In the genomic region with DNA sequence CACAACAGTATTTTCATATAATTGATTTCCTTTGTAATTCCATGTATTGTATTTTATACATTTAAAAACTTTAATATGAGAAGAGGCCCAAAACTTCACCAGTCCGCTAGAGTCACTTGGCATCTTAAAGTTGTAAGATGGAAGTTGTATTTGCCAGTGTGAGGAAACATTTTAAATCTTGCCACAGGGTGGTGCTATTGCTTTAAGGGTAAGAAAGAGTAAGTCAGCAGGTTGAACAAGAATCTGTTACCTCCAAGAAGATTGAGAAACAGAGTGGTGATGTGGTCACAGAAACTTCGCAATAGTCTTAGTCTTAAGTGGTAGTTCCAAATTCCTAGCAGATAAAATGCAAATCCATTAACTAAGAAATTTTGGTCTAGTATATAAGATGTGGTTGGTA, we compare ENCODE assay signal across 8 cellular contexts. TPM values are rescaled to one million over a fixed set of nuclear protein-coding genes. Genes with fewer than 3 reads are reported as not detected.
DNase-seq lines count a peak whose midpoint lies in the region; ATAC-seq and TF ChIP-seq lines count a peak whose summit lies in the region.

No MANE protein-coding gene starts in this region.

- TF ChIP-seq EP300 in tibial nerve (IDR thresholded peaks at IDR 0.05) = no peak

- ATAC-seq in GM21390 (IDR thresholded peaks at IDR 0.05; ENCODE audit: unreplicated experiment) (peak; percentile 53), RWPE2 (ENCODE audit: low read depth) (peak; percentile 79), lower lobe of right lung (peak; percentile 92 to 97), GM19328 (IDR thresholded peaks at IDR 0.05; ENCODE audit: unreplicated experiment) (no peak)

- H3K4me1 ChIP-seq in RWPE2 (ENCODE audit: insufficient read depth, poor library complexity, severe bottlenecking) (peaks cover 9% of the 10 kb centered on the region), colonic mucosa (no peaks in the 10 kb centered on the region), lower lobe of right lung (peaks cover 8% of the 10 kb centered on the region), tibial nerve (peaks cover 0 to 5% (median 2%) of the 10 kb centered on the region in 4 donors)

- DNase-seq in DMS79 (lab: John Stamatoyannopoulos, UW) (peak; percentile 28), M059J (ENCODE audit: low read depth) (peak; percentile 88), RWPE2 (ENCODE audit: low spot score) (no peak), colonic mucosa (peak; percentile 69), lower lobe of right lung (no peak), tibial nerve (ENCODE audit: low spot score in 2 of 2) (peak in 1 of 2 donors; percentile 85)

- no peak for TF ChIP-seq POLR2A in tibial nerve (IDR thresholded peaks at IDR 0.05)

- no peaks in the 10 kb centered on the region for H3K9me3 ChIP-seq in RWPE2 (ENCODE audit: severe bottlenecking)
- H3K9me3 ChIP-seq in colonic mucosa = no peaks in the 10 kb centered on the region
- H3K9me3 ChIP-seq in lower lobe of right lung = no peaks in the 10 kb centered on the region
- no peaks in the 10 kb centered on the region for H3K9me3 ChIP-seq in tibial nerve

- H3K27ac ChIP-seq in RWPE2 (ENCODE audit: poor library complexity, severe bottlenecking) (no peak overlapping the region), colonic mucosa (no peak overlapping the region), lower lobe of right lung (no peak overlapping the region), tibial nerve (no peak overlapping the region)

- intact Hi-C loops in colonic mucosa (cut with DNase I) = no loop called here
- intact Hi-C loops in lower lobe of right lung (cut with DNase I) = loop anchor here (10.0 kb wide), 2 partner anchors 170 to 250 kb away; no protein-coding TSS in a partner anchor

- H3K9ac ChIP-seq in colonic mucosa (ENCODE audit: low read depth in 2 of 2, low read length in 2 of 2) = no peak overlapping the region

- H3K4me3 ChIP-seq in RWPE2 (ENCODE audit: severe bottlenecking) (no peak overlapping the region), colonic mucosa (no peak overlapping the region), lower lobe of right lung (no peak overlapping the region), tibial nerve (no peak overlapping the region)

- H3K36me3 ChIP-seq in RWPE2 (ENCODE audit: low read depth) = no peaks in the 10 kb centered on the region
- H3K36me3 ChIP-seq in colonic mucosa = no peaks in the 10 kb centered on the region
- no peaks in the 10 kb centered on the region for H3K36me3 ChIP-seq in lower lobe of right lung
- H3K36me3 ChIP-seq in tibial nerve = no peaks in the 10 kb centered on the region

- 44% methylated on average over 2 of the region's 2 CpGs for WGBS in tibial nerve, 2 donors

- H3K27me3 ChIP-seq in RWPE2 (ENCODE audit: insufficient read depth, poor library complexity, severe bottlenecking) = no peaks in the 10 kb centered on the region
- no peaks in the 10 kb centered on the region for H3K27me3 ChIP-seq in colonic mucosa
- H3K27me3 ChIP-seq in lower lobe of right lung (ENCODE audit: low read depth) = no peaks in the 10 kb centered on the region
- H3K27me3 ChIP-seq in tibial nerve = no peaks in the 10 kb centered on the region

- TF ChIP-seq CTCF in RWPE2 (IDR thresholded peaks at IDR 0.05; ENCODE audit: poor library complexity, severe bottlenecking) (peak; percentile 84), colonic mucosa (IDR thresholded peaks at IDR 0.05) (peak; percentile 37), lower lobe of right lung (IDR thresholded peaks at IDR 0.05) (peak; percentile 63), tibial nerve (IDR thresholded peaks at IDR 0.05) (peak; percentile 32 to 63 (median 43))

RNA-seq across cellular contexts. Expression of a gene that starts 39.8 kb away (rescaled TPM):
- total RNA-seq in M059J (2014; rRNA removed; shearing (Covaris generic)) = 33.1 and 39.2 TPM in 2 replicates
- 1 to 10 TPM; 6.7 to 9.9 TPM for total RNA-seq in colonic mucosa
- 15.3 TPM for total RNA-seq in lower lobe of right lung
- total RNA-seq in tibial nerve = 10 to 100 TPM in 3 of 4 donors, 1 to 10 TPM in 1; 8.8 to 19.9 (median 11.5) TPM

Comparison
In these comparisons a context has a peak if more than half of its experiments do, and no peak if none do; other contexts are left out.
1. DNase-seq: peak in DMS79 (single experiment), M059J (single experiment) and colonic mucosa (single experiment); none in RWPE2 (single experiment) and lower lobe of right lung (single experiment).
2. Peak in every context shown above with its lines, with median percentiles within 50 percentile points of each other: CTCF ChIP-seq.